In genomic region chr17:64081802-64082799, GRCh38 we compare ENCODE assay signal across 9 cellular contexts. TPM values are rescaled to one million over a fixed set of nuclear protein-coding genes. Genes with fewer than 3 reads are reported as not detected.
A peak's percentile ranks its signal among the peaks of the same experiment; 100 is the strongest.
DNase-seq lines count a peak whose midpoint lies in the region; FAIRE-seq and TF ChIP-seq lines count a peak whose summit lies in the region.
"Had no signal": no experiment of that assay in that cellular context is flagged by ENCODE, and none has a peak within 500 bp of the region (broad histone marks: within the 10 kb centered on the region; RNA-seq: fewer than 3 reads in every experiment).

No MANE protein-coding gene starts in this region.

- H3K4me1 Mint-ChIP-seq in mesothelial cell of epicardium: peaks cover 5% of the 10 kb centered on the region

- no peak overlapping the region for H2BK12ac ChIP-seq in neuronal stem cell (ENCODE audit: low read length)

- no peak overlapping the region for H3K4me3 Mint-ChIP-seq in mesothelial cell of epicardium
- H3K4me3 Mint-ChIP-seq: neural crest cell had no signal

- no peak overlapping the region for H3K4ac ChIP-seq in neuronal stem cell (ENCODE audit: low read length)

- no peak overlapping the region for H4K8ac ChIP-seq in neuronal stem cell (ENCODE audit: low read depth, low read length)

- peak overlapping the region; percentile 23 for H3K4me3 ChIP-seq in Loucy (ENCODE audit: low read length, poor library complexity, severe bottlenecking)
- H3K4me3 ChIP-seq in choroid plexus epithelial cell (ENCODE audit: low read depth, low read length): no peak overlapping the region
- H3K4me3 ChIP-seq in neuronal stem cell (ENCODE audit: low read length in 2 of 2): no peak overlapping the region

- no peaks in the 10 kb centered on the region for H3K79me2 ChIP-seq in Loucy (ENCODE audit: insufficient read depth, low read length)

- no peaks in the 10 kb centered on the region for H3K9me3 Mint-ChIP-seq in mesothelial cell of epicardium
- H3K9me3 Mint-ChIP-seq: neural crest cell had no signal

- peak overlapping the region; percentile 29 for H2AFZ ChIP-seq in Loucy (ENCODE audit: low read length)
- H2AFZ ChIP-seq in neuronal stem cell (ENCODE audit: low read length): peak overlapping the region; percentile 46

- peak; percentile 76 for FAIRE-seq in GM12891 (lab: Jason Lieb, UNC)

- CTCF ChIA-PET in RWPE1 (lab: Yijun Ruan, JAX): interaction anchor here (0.6 kb wide), 1 partner anchor 151 kb away, joined by 6 read pairs; no protein-coding TSS in a partner anchor

- no peak overlapping the region for H2BK120ac ChIP-seq in neuronal stem cell (ENCODE audit: low read depth, low read length)

- no peak overlapping the region for H2BK15ac ChIP-seq in neuronal stem cell (ENCODE audit: low read length)

- WGBS in neuronal stem cell (ENCODE audit: extremely low coverage in 2 of 2, insufficient read length in 2 of 2, insufficient replicate concordance in 1 of 2), 2 donors: no CpG with 5 or more reads among the region's 8 CpGs

- H3K4me2 ChIP-seq in Loucy (ENCODE audit: low read depth, low read length, poor library complexity, severe bottlenecking) (peak overlapping the region; percentile 70), neuronal stem cell (ENCODE audit: insufficient read depth, low read length, poor library complexity, severe bottlenecking) (no peak overlapping the region)

- H3K9me2 ChIP-seq in Loucy (replicated peaks; ENCODE audit: low read depth, low read length): no peaks in the 10 kb centered on the region

- no peak overlapping the region for H3K14ac ChIP-seq in neuronal stem cell (ENCODE audit: low read length)

- peak; percentile 70 for DNase-seq in AG09319 (ENCODE audit: extremely low read depth, low read depth)
- DNase-seq in GM12891 (ENCODE audit: insufficient read length, low spot score): no peak
- DNase-seq in RWPE1 (ENCODE audit: low spot score): peak; percentile 74
- DNase-seq in choroid plexus epithelial cell (ENCODE audit: low read depth): peak; percentile 86
- no peak for DNase-seq in neuronal stem cell (ENCODE audit: low spot score)
- DNase-seq in NCI-H1105 treated with DMSO at 0.1 percent for 48 hours (lab: John Stamatoyannopoulos, UW): no peak
- no peak for DNase-seq in mesothelial cell of epicardium (ENCODE audit: low spot score in 2 of 2, unreplicated experiment in 2 of 2)

- H2AK5ac ChIP-seq in neuronal stem cell (ENCODE audit: low read depth, low read length): no peak overlapping the region

- H3K9me3 ChIP-seq in Loucy (ENCODE audit: insufficient read depth, low read depth, low read length) (no peaks in the 10 kb centered on the region), neuronal stem cell (replicated peaks in 1 of 2; ENCODE audit: control insufficient read depth in 2 of 2, insufficient read depth in 1 of 2, low read depth in 1 of 2, low read length in 2 of 2) (no peaks in the 10 kb centered on the region)

- H3F3A ChIP-seq in Loucy (ENCODE audit: low read depth): no peaks in the 10 kb centered on the region

- H3K79me1 ChIP-seq in neuronal stem cell (ENCODE audit: low read depth, low read length): no peaks in the 10 kb centered on the region

- H3K27ac Mint-ChIP-seq in mesothelial cell of epicardium: no peak overlapping the region

- H3K9ac ChIP-seq in Loucy (ENCODE audit: low read depth, low read length, poor library complexity, severe bottlenecking): peak overlapping the region; percentile 62
- H3K9ac ChIP-seq in neuronal stem cell (ENCODE audit: low read depth, low read length, poor library complexity): no peak overlapping the region

- no peak overlapping the region for H2BK5ac ChIP-seq in neuronal stem cell (ENCODE audit: low read length)

- H3K36me3 ChIP-seq in Loucy (ENCODE audit: insufficient read depth, low read length) (no peaks in the 10 kb centered on the region), neuronal stem cell (replicated peaks in 1 of 2; ENCODE audit: control insufficient read depth in 2 of 2, insufficient read depth in 2 of 2, low read length in 2 of 2) (peaks cover 0 to 2% of the 10 kb centered on the region in 2 donors)

- H3K36me3 Mint-ChIP-seq in mesothelial cell of epicardium: peaks cover 2% of the 10 kb centered on the region

- H3K27me3 ChIP-seq in Loucy (ENCODE audit: insufficient read depth, low read length, poor library complexity, severe bottlenecking) (no peaks in the 10 kb centered on the region), neuronal stem cell (ENCODE audit: control insufficient read depth in 3 of 3, insufficient read depth in 3 of 3, low read depth in 1 of 3, low read length in 3 of 3) (no peaks in the 10 kb centered on the region)

- TF ChIP-seq CTCF in AG09319 (IDR thresholded peaks at IDR 0.05; ENCODE audit: low read depth, low read length): no peak; the same call in 1 of the 2 replicates
- TF ChIP-seq CTCF in Loucy (conservative IDR thresholded peaks at IDR 0.05; ENCODE audit: low read length): peak; percentile 33
- TF ChIP-seq CTCF in RWPE1 (conservative IDR thresholded peaks at IDR 0.05; ENCODE audit: low read depth): no peak
- TF ChIP-seq CTCF in choroid plexus epithelial cell (conservative IDR thresholded peaks at IDR 0.05; ENCODE audit: low read depth, low read length): peak; percentile 37
- no peak for TF ChIP-seq CTCF in mesothelial cell of epicardium (IDR thresholded peaks at IDR 0.05; ENCODE audit: unreplicated experiment)

- no peaks in the 10 kb centered on the region for H3K27me3 Mint-ChIP-seq in mesothelial cell of epicardium (ENCODE audit: low read depth)

- no peaks in the 10 kb centered on the region for H4K20me1 ChIP-seq in Loucy (ENCODE audit: insufficient read depth, low read length, poor library complexity, severe bottlenecking)

- H3K27ac ChIP-seq in RWPE1 (peak overlapping the region; percentile 25; the same call in 1 of the 2 replicates), neuronal stem cell (replicated peaks; ENCODE audit: low read length) (no peak overlapping the region)

- TF ChIP-seq POLR2A in GM12891 (IDR thresholded peaks at IDR 0.05; ENCODE audit: low read depth, low read length): no peak

- H4K91ac ChIP-seq in neuronal stem cell (ENCODE audit: low read depth, low read length, poor library complexity): no peak overlapping the region

- H3K18ac ChIP-seq in neuronal stem cell (ENCODE audit: low read length): no peak overlapping the region

- H3K23ac ChIP-seq in neuronal stem cell (ENCODE audit: low read depth, low read length, poor library complexity): no peak overlapping the region

- POLR2A ChIA-PET in RWPE1 (lab: Yijun Ruan, JAX; ENCODE audit: low non-redundant PET): no interaction called here

- H3K4me1 ChIP-seq in Loucy (ENCODE audit: insufficient read depth, low read length, poor library complexity, severe bottlenecking) (peaks cover 55% of the 10 kb centered on the region), neuronal stem cell (ENCODE audit: control insufficient read depth in 2 of 2, insufficient read depth in 1 of 2, low read depth in 1 of 2, low read length in 2 of 2) (peaks cover 0 to 5% of the 10 kb centered on the region in 2 donors)

TF ChIP-seq in GM12891, 5 proteins besides CTCF, POLR2A, EP300 and RAD21:
- TF ChIP-seq SPI1 (IDR thresholded peaks at IDR 0.05; ENCODE audit: low read depth, low read length) (no peak), PAX5 (IDR thresholded peaks at IDR 0.05; ENCODE audit: insufficient read depth, low read length, severe bottlenecking) (no peak), POU2F2 (IDR thresholded peaks at IDR 0.05; ENCODE audit: low read depth, low read length) (no peak), TAF1 (IDR thresholded peaks at IDR 0.05; ENCODE audit: low read depth, low read length) (no peak), POLR2AphosphoS5 (IDR thresholded peaks at IDR 0.05; ENCODE audit: low read depth, low read length) (no peak)

RNA-seq across cellular contexts. Expression of gene ERN1, which starts 47.8 kb away (rescaled TPM):
- 2.2 TPM for polyA plus RNA-seq in GM12891 (2012; ENCODE audit: low read depth, missing spikeins)
- polyA plus RNA-seq in neuronal stem cell (2013, experiment 1 of 2): 3.0 TPM
- 2.7 TPM for polyA plus RNA-seq in neuronal stem cell (2013, experiment 2 of 2)
- 16.4 to 20.6 TPM (median 17.9 TPM) in 3 replicates for total RNA-seq in mesothelial cell of epicardium

Comparison
In these comparisons a context has a peak if more than half of its experiments do, and no peak if none do; other contexts are left out.
1. DNase-seq: peak in AG09319 (single experiment), RWPE1 (single experiment) and choroid plexus epithelial cell (single experiment); none in GM12891 (single experiment), neuronal stem cell (single experiment), NCI-H1105 treated with DMSO at 0.1 percent for 48 hours (single experiment) and mesothelial cell of epicardium (0 of 2).
2. CTCF ChIP-seq: peak in Loucy (single experiment) and choroid plexus epithelial cell (single experiment); none in AG09319 (single experiment), RWPE1 (single experiment) and mesothelial cell of epicardium (single experiment).